Comparison of ENCODE assay signal across 11 cellular contexts in the genomic region with DNA sequence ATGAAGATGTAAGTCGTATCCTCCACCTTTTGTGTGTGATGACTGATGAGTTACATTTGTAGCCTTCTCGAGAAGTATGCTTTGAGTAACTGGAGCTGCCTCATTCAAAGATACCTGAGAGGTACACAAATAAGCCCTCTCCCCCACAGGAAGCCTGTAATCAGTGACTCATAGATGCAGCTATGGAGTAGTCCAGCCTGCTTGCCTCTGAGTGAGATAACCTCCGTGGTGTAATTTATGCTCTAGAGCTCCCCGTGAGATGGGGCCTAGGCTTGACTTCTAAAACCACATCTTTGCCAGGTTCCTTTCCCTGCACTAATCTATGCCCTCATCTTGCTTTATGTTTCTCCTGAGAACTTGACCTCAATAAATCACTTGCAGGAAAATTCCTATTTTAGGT.
DNase-seq lines count a peak whose midpoint lies in the region; ATAC-seq, FAIRE-seq and TF ChIP-seq lines count a peak whose summit lies in the region.
"Had no signal": no experiment of that assay in that cellular context is flagged by ENCODE, and none has a peak within 500 bp of the region (broad histone marks: within the 10 kb centered on the region; RNA-seq: fewer than 3 reads in every experiment).

No MANE protein-coding gene starts in this region.

- no peak overlapping the region for H3K27ac ChIP-seq in astrocyte (ENCODE audit: low read depth, low read length)
- no peak overlapping the region for H3K27ac ChIP-seq in thyroid gland

- no peaks in the 10 kb centered on the region for H3K36me3 Mint-ChIP-seq in activated naive CD4-positive, alpha-beta T cell treated with anti-CD3 and anti-CD28 coated beads for 36 hours (ENCODE audit: low read depth)
- no peaks in the 10 kb centered on the region for H3K36me3 Mint-ChIP-seq in astrocyte (ENCODE audit: low read depth, unreplicated experiment)

- peaks cover 35% of the 10 kb centered on the region for H3K4me1 Mint-ChIP-seq in activated naive CD4-positive, alpha-beta T cell treated with anti-CD3 and anti-CD28 coated beads for 36 hours (ENCODE audit: low read depth)
- peaks cover 22% of the 10 kb centered on the region for H3K4me1 Mint-ChIP-seq in astrocyte (ENCODE audit: low read depth, unreplicated experiment)

- H4K20me1 ChIP-seq in astrocyte (ENCODE audit: insufficient read depth, low read length), result no peaks in the 10 kb centered on the region

- H3K4me3 ChIP-seq in astrocyte (ENCODE audit: insufficient read depth, low read depth, low read length), result no peak overlapping the region
- no peak overlapping the region for H3K4me3 ChIP-seq in thyroid gland (replicated peaks in 1 of 3)
- H3K4me3 ChIP-seq: mucosa of descending colon had no signal

- peak; percentile 60 for DNase-seq in activated naive CD4-positive, alpha-beta T cell treated with anti-CD3 and anti-CD28 coated beads for 36 hours
- no peak for DNase-seq in activated naive CD4-positive, alpha-beta T cell treated with Interleukin-2 at 50 U/mL for 16 hours
- peak; percentile 52 for DNase-seq in NCI-H1436 (lab: John Stamatoyannopoulos, UW)
- peak; percentile 22 for DNase-seq in astrocyte (ENCODE audit: low read depth)
- DNase-seq in stimulated activated CD4-positive, alpha-beta T cell treated with anti-CD3 and anti-CD28 coated beads, Interleukin-4, amount 100 ng/mL, for 24 hours, result peak; percentile 25
- DNase-seq in thyroid gland, result no peak
- DNase-seq: AML-193, mucosa of descending colon, RPMI8226 had no signal

- H2AFZ ChIP-seq in astrocyte (ENCODE audit: low read depth, low read length), result no peak overlapping the region

- TF ChIP-seq POLR2A in thyroid gland (IDR thresholded peaks at IDR 0.05), result no peak

- H3K79me2 ChIP-seq in astrocyte (ENCODE audit: insufficient read depth, low read length), result no peaks in the 10 kb centered on the region

- ATAC-seq in GM19452 (IDR thresholded peaks at IDR 0.05; ENCODE audit: unreplicated experiment), result no peak
- no peak for ATAC-seq in GM21528 (IDR thresholded peaks at IDR 0.05; ENCODE audit: low FRiP score, unreplicated experiment)
- ATAC-seq: mucosa of descending colon had no signal

- H3K36me3 ChIP-seq in astrocyte (ENCODE audit: insufficient read depth, low read length) (no peaks in the 10 kb centered on the region), thyroid gland (no peaks in the 10 kb centered on the region)

- H3K4me2 ChIP-seq in astrocyte (ENCODE audit: low read length), result no peak overlapping the region

- FAIRE-seq in astrocyte (lab: Jason Lieb, UNC), result no peak

- H3K27me3 ChIP-seq in astrocyte (ENCODE audit: insufficient read depth, low read length), result no peaks in the 10 kb centered on the region
- H3K27me3 ChIP-seq in thyroid gland, result no peaks in the 10 kb centered on the region

- H3K4me1 ChIP-seq in astrocyte (ENCODE audit: insufficient read depth, low read length) (no peaks in the 10 kb centered on the region), thyroid gland (no peaks in the 10 kb centered on the region)

- peaks cover 2% of the 10 kb centered on the region for H3K9me3 Mint-ChIP-seq in activated naive CD4-positive, alpha-beta T cell treated with anti-CD3 and anti-CD28 coated beads for 36 hours
- H3K9me3 Mint-ChIP-seq in astrocyte (ENCODE audit: unreplicated experiment), result no peaks in the 10 kb centered on the region

- TF ChIP-seq CTCF in astrocyte (IDR thresholded peaks at IDR 0.05; ENCODE audit: insufficient read depth, low read depth, low read length) (no peak), thyroid gland (IDR thresholded peaks at IDR 0.05) (no peak)

- 51 to 72% methylated on average over 4 of the region's 4 CpGs for WGBS in thyroid gland, 2 donors

- intact Hi-C loops in activated naive CD4-positive, alpha-beta T cell treated with anti-CD3 and anti-CD28 coated beads for 36 hours (cut with micrococcal nuclease), result loop anchor here (1.0 to 10.0 kb wide), 2 partner anchors 13 to 1138 kb away; a partner anchor contains a TSS
- intact Hi-C loops in thyroid gland (cut with DNase I), result no loop called here

- H3K4me3 Mint-ChIP-seq in activated naive CD4-positive, alpha-beta T cell treated with anti-CD3 and anti-CD28 coated beads for 36 hours, result no peak overlapping the region
- H3K4me3 Mint-ChIP-seq in astrocyte (ENCODE audit: unreplicated experiment), result no peak overlapping the region

- no peaks in the 10 kb centered on the region for H3K27me3 Mint-ChIP-seq in activated naive CD4-positive, alpha-beta T cell treated with anti-CD3 and anti-CD28 coated beads for 36 hours (ENCODE audit: low read depth)
- no peaks in the 10 kb centered on the region for H3K27me3 Mint-ChIP-seq in astrocyte (ENCODE audit: low read depth, unreplicated experiment)

- CTCF ChIA-PET in activated naive CD4-positive, alpha-beta T cell treated with anti-CD3 and anti-CD28 coated beads for 36 hours (lab: Charles Lee), result interaction anchor here (0.6 to 1.5 kb wide), 4 partner anchors 11 to 279 kb away, joined by 3 to 6 read pairs (median 5); no protein-coding TSS in a partner anchor

- no peaks in the 10 kb centered on the region for H3K9me3 ChIP-seq in astrocyte (ENCODE audit: insufficient read depth, low read depth, low read length)
- H3K9me3 ChIP-seq in thyroid gland, result no peaks in the 10 kb centered on the region
- H3K9me3 ChIP-seq: mucosa of descending colon had no signal

- no peak overlapping the region for H3K27ac Mint-ChIP-seq in activated naive CD4-positive, alpha-beta T cell treated with anti-CD3 and anti-CD28 coated beads for 36 hours
- no peak overlapping the region for H3K27ac Mint-ChIP-seq in astrocyte (ENCODE audit: unreplicated experiment)

- H3K9ac ChIP-seq in astrocyte (ENCODE audit: low read length), result no peak overlapping the region

Comparison
In these comparisons a context has a peak if more than half of its experiments do, and no peak if none do; other contexts are left out.
1. DNase-seq: peak in activated naive CD4-positive, alpha-beta T cell treated with anti-CD3 and anti-CD28 coated beads for 36 hours (single experiment), NCI-H1436 (single experiment), astrocyte (single experiment) and stimulated activated CD4-positive, alpha-beta T cell treated with anti-CD3 and anti-CD28 coated beads, Interleukin-4, amount 100 ng/mL, for 24 hours (single experiment); none in activated naive CD4-positive, alpha-beta T cell treated with Interleukin-2 at 50 U/mL for 16 hours (single experiment) and thyroid gland (0 of 2).